Comparison of ENCODE assay signal across 1 cellular context in the genomic region with DNA sequence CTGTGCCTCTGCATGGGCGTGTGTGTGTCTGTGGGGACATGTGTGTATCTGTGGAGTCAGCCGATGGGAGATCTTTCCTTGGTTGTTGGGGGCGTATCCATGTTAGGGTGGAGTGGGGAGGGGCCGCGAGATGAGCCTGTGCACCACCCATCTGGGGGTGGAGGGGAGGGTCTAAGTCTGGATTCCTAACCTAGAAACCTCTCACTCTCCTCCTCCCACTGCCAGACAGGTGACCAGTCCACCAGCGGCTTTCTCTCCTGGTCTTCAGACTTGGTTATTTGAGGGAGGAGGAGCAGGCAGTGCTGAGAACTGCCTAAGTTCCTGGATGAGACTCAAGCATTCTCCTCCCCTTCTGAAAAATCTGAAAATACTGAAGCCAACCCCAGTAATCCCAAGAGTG.
TF ChIP-seq lines count a peak whose summit lies in the region.

No MANE protein-coding gene starts in this region.

TF ChIP-seq in K562, 482 proteins besides CTCF, POLR2A, EP300 and RAD21:
- no peak for TF ChIP-seq PHF8 (IDR thresholded peaks at IDR 0.05; ENCODE audit: borderline replicate concordance, low read length)
- no peak for TF ChIP-seq ZFP1 (CRISPR knock-in tag; IDR thresholded peaks at IDR 0.05)
- TF ChIP-seq, protein P1, sequence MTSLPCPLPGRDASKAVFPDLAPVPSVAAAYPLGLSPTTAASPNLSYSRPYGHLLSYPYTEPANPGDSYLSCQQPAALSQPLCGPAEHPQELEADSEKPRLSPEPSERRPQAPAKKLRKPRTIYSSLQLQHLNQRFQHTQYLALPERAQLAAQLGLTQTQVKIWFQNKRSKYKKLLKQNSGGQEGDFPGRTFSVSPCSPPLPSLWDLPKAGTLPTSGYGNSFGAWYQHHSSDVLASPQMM (CRISPR knock-in tag; IDR thresholded peaks at IDR 0.05), result no peak
- TF ChIP-seq PHB (CRISPR knock-in tag; IDR thresholded peaks at IDR 0.05), result no peak
- TF ChIP-seq LCOR (CRISPR knock-in tag; IDR thresholded peaks at IDR 0.05), result no peak
- TF ChIP-seq, protein P2, sequence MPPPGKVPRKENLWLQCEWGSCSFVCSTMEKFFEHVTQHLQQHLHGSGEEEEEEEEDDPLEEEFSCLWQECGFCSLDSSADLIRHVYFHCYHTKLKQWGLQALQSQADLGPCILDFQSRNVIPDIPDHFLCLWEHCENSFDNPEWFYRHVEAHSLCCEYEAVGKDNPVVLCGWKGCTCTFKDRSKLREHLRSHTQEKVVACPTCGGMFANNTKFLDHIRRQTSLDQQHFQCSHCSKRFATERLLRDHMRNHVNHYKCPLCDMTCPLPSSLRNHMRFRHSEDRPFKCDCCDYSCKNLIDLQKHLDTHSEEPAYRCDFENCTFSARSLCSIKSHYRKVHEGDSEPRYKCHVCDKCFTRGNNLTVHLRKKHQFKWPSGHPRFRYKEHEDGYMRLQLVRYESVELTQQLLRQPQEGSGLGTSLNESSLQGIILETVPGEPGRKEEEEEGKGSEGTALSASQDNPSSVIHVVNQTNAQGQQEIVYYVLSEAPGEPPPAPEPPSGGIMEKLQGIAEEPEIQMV (tag; conservative IDR thresholded peaks at IDR 0.05; ENCODE audit: low read depth), result no peak
- TF ChIP-seq ZNF384 (IDR thresholded peaks at IDR 0.05; ENCODE audit: low read depth, low read length), result no peak
- TF ChIP-seq, protein P3, sequence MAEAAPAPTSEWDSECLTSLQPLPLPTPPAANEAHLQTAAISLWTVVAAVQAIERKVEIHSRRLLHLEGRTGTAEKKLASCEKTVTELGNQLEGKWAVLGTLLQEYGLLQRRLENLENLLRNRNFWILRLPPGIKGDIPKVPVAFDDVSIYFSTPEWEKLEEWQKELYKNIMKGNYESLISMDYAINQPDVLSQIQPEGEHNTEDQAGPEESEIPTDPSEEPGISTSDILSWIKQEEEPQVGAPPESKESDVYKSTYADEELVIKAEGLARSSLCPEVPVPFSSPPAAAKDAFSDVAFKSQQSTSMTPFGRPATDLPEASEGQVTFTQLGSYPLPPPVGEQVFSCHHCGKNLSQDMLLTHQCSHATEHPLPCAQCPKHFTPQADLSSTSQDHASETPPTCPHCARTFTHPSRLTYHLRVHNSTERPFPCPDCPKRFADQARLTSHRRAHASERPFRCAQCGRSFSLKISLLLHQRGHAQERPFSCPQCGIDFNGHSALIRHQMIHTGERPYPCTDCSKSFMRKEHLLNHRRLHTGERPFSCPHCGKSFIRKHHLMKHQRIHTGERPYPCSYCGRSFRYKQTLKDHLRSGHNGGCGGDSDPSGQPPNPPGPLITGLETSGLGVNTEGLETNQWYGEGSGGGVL (CRISPR knock-in tag; IDR thresholded peaks at IDR 0.05), result no peak
- TF ChIP-seq FOXJ3 (CRISPR knock-in tag; IDR thresholded peaks at IDR 0.05), result no peak
- TF ChIP-seq, protein P4, sequence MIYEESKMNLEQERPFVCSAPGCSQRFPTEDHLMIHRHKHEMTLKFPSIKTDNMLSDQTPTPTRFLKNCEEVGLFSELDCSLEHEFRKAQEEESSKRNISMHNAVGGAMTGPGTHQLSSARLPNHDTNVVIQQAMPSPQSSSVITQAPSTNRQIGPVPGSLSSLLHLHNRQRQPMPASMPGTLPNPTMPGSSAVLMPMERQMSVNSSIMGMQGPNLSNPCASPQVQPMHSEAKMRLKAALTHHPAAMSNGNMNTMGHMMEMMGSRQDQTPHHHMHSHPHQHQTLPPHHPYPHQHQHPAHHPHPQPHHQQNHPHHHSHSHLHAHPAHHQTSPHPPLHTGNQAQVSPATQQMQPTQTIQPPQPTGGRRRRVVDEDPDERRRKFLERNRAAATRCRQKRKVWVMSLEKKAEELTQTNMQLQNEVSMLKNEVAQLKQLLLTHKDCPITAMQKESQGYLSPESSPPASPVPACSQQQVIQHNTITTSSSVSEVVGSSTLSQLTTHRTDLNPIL (CRISPR knock-in tag; IDR thresholded peaks at IDR 0.05), result no peak
- TF ChIP-seq JUN (IDR thresholded peaks at IDR 0.05; ENCODE audit: borderline replicate concordance, low read depth, low read length), result no peak
- TF ChIP-seq JUN (CRISPR knock-in tag; IDR thresholded peaks at IDR 0.05; ENCODE audit: borderline replicate concordance), result no peak
- TF ChIP-seq TCF3 (CRISPR knock-in tag; IDR thresholded peaks at IDR 0.05), result no peak
- no peak for TF ChIP-seq CTBP1 (IDR thresholded peaks at IDR 0.05; ENCODE audit: borderline replicate concordance)
- no peak for TF ChIP-seq ELF1 (tag; IDR thresholded peaks at IDR 0.05)
- TF ChIP-seq SRSF3 (IDR thresholded peaks at IDR 0.05; ENCODE audit: insufficient read depth, low read length), result no peak
